Comparison of ENCODE assay signal across 35 cellular contexts in genomic region chr13:91531646-91532045, GRCh38.
"Had no signal": no experiment of that assay in that cellular context is flagged by ENCODE, and none has a peak within 500 bp of the region (broad histone marks: within the 10 kb centered on the region; RNA-seq: fewer than 3 reads in every experiment).

No MANE protein-coding gene starts in this region.

- H3K4me3 ChIP-seq: MG63 had no signal

- H3K36me3 ChIP-seq: MG63 had no signal

- H3K27ac ChIP-seq: KMS-11 had no signal

- H3K4me2 ChIP-seq: KMS-11 had no signal

- DNase-seq: Karpas-422, Kasumi-1, MG63, MM.1S, MV-4-11, NCI-H1048, NCI-H1092, NCI-H1092 treated with DMSO at 0.1 percent for 48 hours, NCI-H1105, NCI-H1105 treated with DMSO at 0.1 percent for 48 hours, NCI-H1417, NCI-H1417 treated with DMSO at 0.1 percent for 48 hours, NCI-H1436, NCI-H1436 treated with DMSO at 0.1 percent for 48 hours, NCI-H146, NCI-H1694, NCI-H1694 treated with DMSO at 0.1 percent for 48 hours, NCI-H187, NCI-H187 treated with DMSO at 0.1 percent for 48 hours, NCI-H1930, NCI-H2029, NCI-H2029 treated with DMSO at 0.1 percent for 48 hours, NCI-H2081, NCI-H2081 treated with DMSO at 0.1 percent for 48 hours, NCI-H2107, NCI-H2171, NCI-H2171 treated with DMSO at 0.1 percent for 48 hours, NCI-H2227 treated with DMSO at 0.1 percent for 48 hours, NCI-H226, NCI-H345, NCI-H446, NCI-H446 treated with DMSO at 0.1 percent for 48 hours, NCI-H510A, NCI-H510A treated with DMSO at 0.1 percent for 48 hours had no signal

- H3K9me3 ChIP-seq: MG63 had no signal

- H3K9ac ChIP-seq: KMS-11 had no signal
